ENCODE assay signal across 1 cellular context in genomic region chr2:191557841-191558240, GRCh38.
A peak's percentile ranks its signal among the peaks of the same experiment; 100 is the strongest.
TF ChIP-seq lines count a peak whose summit lies in the region.

No MANE protein-coding gene starts in this region.

TF ChIP-seq in K562, 482 proteins besides CTCF, POLR2A, EP300 and RAD21 (continued from another document and continues in another):
- no peak for TF ChIP-seq TBP (optimal IDR thresholded peaks at IDR 0.05; ENCODE audit: low read depth, low read length)
- no peak; the same call in 1 of the 2 replicates for TF ChIP-seq DMBX1 (CRISPR knock-in tag; IDR thresholded peaks at IDR 0.05; ENCODE audit: borderline replicate concordance)
- TF ChIP-seq SMARCA4 (IDR thresholded peaks at IDR 0.05) = peak; percentile 51
- TF ChIP-seq STAT5A (IDR thresholded peaks at IDR 0.05; ENCODE audit: borderline replicate concordance, low read length) = peak; percentile 63
- TF ChIP-seq IRF9 (tag; IDR thresholded peaks at IDR 0.05) = no peak
- TF ChIP-seq POLR2G (IDR thresholded peaks at IDR 0.05; ENCODE audit: low read depth, low read length) = no peak
- no peak for TF ChIP-seq SNRNP70 (optimal IDR thresholded peaks at IDR 0.05; ENCODE audit: low read depth, low read length)
- no peak for TF ChIP-seq PHF21A (IDR thresholded peaks at IDR 0.05; ENCODE audit: borderline replicate concordance, low read depth)
- no peak for TF ChIP-seq FIP1L1 (IDR thresholded peaks at IDR 0.05; ENCODE audit: low read depth, low read length, poor library complexity, severe bottlenecking)
- no peak for TF ChIP-seq TCFL5 (CRISPR knock-in tag; conservative IDR thresholded peaks at IDR 0.05)
- no peak for TF ChIP-seq ZNF3 (CRISPR knock-in tag; IDR thresholded peaks at IDR 0.05)
- peak; percentile 24; the same call in 1 of the 2 replicates for TF ChIP-seq FOXM1 (IDR thresholded peaks at IDR 0.05; ENCODE audit: low read depth)
- no peak for TF ChIP-seq FOXM1 (CRISPR knock-in tag; IDR thresholded peaks at IDR 0.05; ENCODE audit: low read depth)
- peak; percentile 80 to 96 for TF ChIP-seq E2F6 (IDR thresholded peaks at IDR 0.05; ENCODE audit: borderline replicate concordance in 1 of 2, extremely low read depth in 1 of 2, insufficient read depth in 1 of 2, insufficient read length in 1 of 2, low read depth in 1 of 2, low read length in 1 of 2, poor library complexity in 1 of 2, severe bottlenecking in 1 of 2)
- no peak for TF ChIP-seq YY1 (IDR thresholded peaks at IDR 0.05; ENCODE audit: borderline replicate concordance in 1 of 3, control insufficient read depth in 1 of 3, extremely low read depth in 1 of 3, insufficient read depth in 3 of 3, insufficient read length in 1 of 3, insufficient replicate concordance in 2 of 3, low read depth in 1 of 3, low read length in 2 of 3)
- TF ChIP-seq LCOR (CRISPR knock-in tag; IDR thresholded peaks at IDR 0.05) = no peak
- TF ChIP-seq ZNF408 (CRISPR knock-in tag; IDR thresholded peaks at IDR 0.05; ENCODE audit: low read depth) = no peak
- peak; percentile 59; the same call in 1 of the 2 replicates for TF ChIP-seq TAL1 (IDR thresholded peaks at IDR 0.05)
- no peak for TF ChIP-seq ZNF512 (tag; IDR thresholded peaks at IDR 0.05)
- TF ChIP-seq ATF7 (IDR thresholded peaks at IDR 0.05) = no peak
- peak; percentile 80 for TF ChIP-seq ZNF592 (IDR thresholded peaks at IDR 0.05)
- TF ChIP-seq REST (CRISPR knock-in tag; IDR thresholded peaks at IDR 0.05; ENCODE audit: low read depth) = no peak
- TF ChIP-seq TAF1 (IDR thresholded peaks at IDR 0.05; ENCODE audit: control insufficient read depth, extremely low read depth, insufficient read depth, low read length, severe bottlenecking) = no peak
- no peak for TF ChIP-seq ZNF217 (CRISPR knock-in tag; IDR thresholded peaks at IDR 0.05)
- no peak for TF ChIP-seq RBM34 (IDR thresholded peaks at IDR 0.05; ENCODE audit: borderline replicate concordance, insufficient read depth, low read length)
- no peak for TF ChIP-seq TAF7 (tag; IDR thresholded peaks at IDR 0.05)
- TF ChIP-seq ZFP36 (IDR thresholded peaks at IDR 0.05; ENCODE audit: low read depth, low read length, partially characterized antibody) = no peak
- no peak for TF ChIP-seq VEZF1 (CRISPR knock-in tag; IDR thresholded peaks at IDR 0.05)
- no peak for TF ChIP-seq KLF13 (tag; IDR thresholded peaks at IDR 0.05; ENCODE audit: borderline replicate concordance, low read depth)
- TF ChIP-seq DPF2 (IDR thresholded peaks at IDR 0.05) = peak; percentile 74
- TF ChIP-seq CBFA2T3 (IDR thresholded peaks at IDR 0.05) = peak; percentile 87
- TF ChIP-seq SAFB (IDR thresholded peaks at IDR 0.05; ENCODE audit: borderline replicate concordance, low read depth, low read length) = no peak
- no peak for TF ChIP-seq ZNF253 (CRISPR knock-in tag; conservative IDR thresholded peaks at IDR 0.05)
- no peak for TF ChIP-seq ZBTB26 (CRISPR knock-in tag; IDR thresholded peaks at IDR 0.05)
- TF ChIP-seq COPS2 (conservative IDR thresholded peaks at IDR 0.05) = no peak
- peak; percentile 39; the same call in 1 of the 2 replicates for TF ChIP-seq NFIC (IDR thresholded peaks at IDR 0.05)
- no peak for TF ChIP-seq ZNF75A (CRISPR knock-in tag; IDR thresholded peaks at IDR 0.05)
- no peak for TF ChIP-seq KDM5B (IDR thresholded peaks at IDR 0.05; ENCODE audit: insufficient replicate concordance, low read depth, low read length)
- TF ChIP-seq HCFC1 (IDR thresholded peaks at IDR 0.05; ENCODE audit: low read depth, low read length) = no peak
- TF ChIP-seq XRCC3 (IDR thresholded peaks at IDR 0.05) = no peak
- TF ChIP-seq CC2D1A (IDR thresholded peaks at IDR 0.05) = peak; percentile 24; the same call in 1 of the 2 replicates
- TF ChIP-seq CREB3 (tag; conservative IDR thresholded peaks at IDR 0.05; ENCODE audit: low read depth) = no peak
- TF ChIP-seq HINFP (tag; conservative IDR thresholded peaks at IDR 0.05; ENCODE audit: low read depth) = no peak
- TF ChIP-seq E2F5 (CRISPR knock-in tag; IDR thresholded peaks at IDR 0.05) = no peak
- TF ChIP-seq ZNF586 (CRISPR knock-in tag; conservative IDR thresholded peaks at IDR 0.05) = no peak
- TF ChIP-seq NRF1 (conservative IDR thresholded peaks at IDR 0.05 in 1 of 2, IDR thresholded peaks at IDR 0.05 in 1 of 2) = no peak
- peak; percentile 42 for TF ChIP-seq FOSL1 (tag; conservative IDR thresholded peaks at IDR 0.05)
- no peak for TF ChIP-seq XRCC5 (IDR thresholded peaks at IDR 0.05; ENCODE audit: low read depth, low read length)
- no peak for TF ChIP-seq TBL1XR1 (IDR thresholded peaks at IDR 0.05; ENCODE audit: low read length in 2 of 2)
- no peak for TF ChIP-seq DLX4 (CRISPR knock-in tag; IDR thresholded peaks at IDR 0.05)
- 0 out of 2 replicates have a peak, but pooled peaks have one; percentile 39 for TF ChIP-seq NBN (IDR thresholded peaks at IDR 0.05; ENCODE audit: low read depth)
